ENCODE assay signal across 27 cellular contexts in genomic region chr14:105097797-105098127, GRCh38. TPM values are rescaled to one million over a fixed set of nuclear protein-coding genes. Genes with fewer than 3 reads are reported as not detected.
"Had no signal": no experiment of that assay in that cellular context is flagged by ENCODE, and none has a peak within 500 bp of the region (broad histone marks: within the 10 kb centered on the region; RNA-seq: fewer than 3 reads in every experiment).

No MANE protein-coding gene starts in this region.

- H3K9me3 ChIP-seq: MG63 had no signal

- H3K4me1 ChIP-seq: SJCRH30 had no signal

- H3K27ac ChIP-seq: Peyer's patch, SJCRH30, SK-N-MC had no signal

- H3K36me3 ChIP-seq: MG63, Peyer's patch, SJCRH30 had no signal

- H3K27me3 ChIP-seq: MG63, Peyer's patch, SJCRH30 had no signal

- FAIRE-seq: TTC549 had no signal

- ATAC-seq: activated naive CD8-positive, alpha-beta T cell treated with anti-CD3 and anti-CD28 coated beads, Interleukin-2, amount 50 U/mL, for 24 hours; activated T-cell treated with anti-CD3 and anti-CD28 coated beads, Interleukin-2, amount 50 U/mL, for 4 hours had no signal

- H3K4me3 ChIP-seq: MG63, Peyer's patch, SJCRH30, SK-N-MC had no signal

- DNase-seq: activated CD4-positive, alpha-beta memory T cell treated with anti-CD3 and anti-CD28 coated beads for 36 hours; activated CD4-positive, alpha-beta T cell treated with anti-CD3 and anti-CD28 coated beads, Interleukin-2, amount 10 ng/mL, durations not matched to agents 7 days and 5 days; activated CD8-positive, alpha-beta memory T cell treated with anti-CD3 and anti-CD28 coated beads, Interleukin-2, amount 50 U/mL, for 4 hours; activated effector memory CD4-positive, alpha-beta T cell treated with Interleukin-2 at 50 U/mL for 16 hours; activated naive CD4-positive, alpha-beta T cell treated with anti-CD3 and anti-CD28 coated beads, Interleukin-2, amount 10 ng/mL, durations not matched to agents 7 days and 5 days; activated naive CD8-positive, alpha-beta T cell treated with anti-CD3 and anti-CD28 coated beads, Interleukin-2, amount 50 U/mL, for 24 hours; activated T-cell treated with anti-CD3 and anti-CD28 coated beads for 4 hours; activated T-cell treated with anti-CD3 and anti-CD28 coated beads, Interleukin-2, amount 50 U/mL, for 4 hours; anterior cingulate cortex; Karpas-422; KBM-7; MG63; NCI-H1048; NCI-H1105 treated with DMSO at 0.1 percent for 48 hours; NCI-H1436; NCI-H1694; NCI-H1930; NCI-H2081 treated with DMSO at 0.1 percent for 48 hours; NCI-H345; NCI-H524 treated with DMSO at 0.1 percent for 48 hours; RPMI8226; SHP77; SJCRH30 had no signal

RNA-seq across cellular contexts. Expression of gene GPR132, which starts 32.5 kb away (rescaled TPM):
- total RNA-seq: NCI-H460 had no signal
